Comparison of ENCODE assay signal across 10 cellular contexts in the genomic region with DNA sequence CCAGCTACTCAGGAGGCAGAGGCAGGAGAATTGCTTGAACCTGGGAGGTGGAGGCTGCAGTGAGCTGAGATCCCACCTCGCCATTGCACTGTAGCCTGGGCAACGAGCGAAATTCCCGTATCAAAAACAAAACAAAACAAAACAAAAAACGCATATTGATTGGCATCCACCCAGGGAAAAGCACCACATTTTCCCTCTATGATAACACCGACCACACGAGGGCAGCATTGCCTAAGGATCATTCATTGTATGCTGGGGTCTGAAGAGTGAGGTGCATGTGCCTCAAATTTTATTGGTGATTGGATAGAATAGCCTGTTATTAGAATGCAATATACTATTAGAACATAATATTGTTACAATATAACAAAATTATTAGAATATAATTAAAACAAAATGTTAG.
A peak's percentile ranks its signal among the peaks of the same experiment; 100 is the strongest.
DNase-seq lines count a peak whose midpoint lies in the region; ATAC-seq, FAIRE-seq and TF ChIP-seq lines count a peak whose summit lies in the region.
"Had no signal": no experiment of that assay in that cellular context is flagged by ENCODE, and none has a peak within 500 bp of the region (broad histone marks: within the 10 kb centered on the region; RNA-seq: fewer than 3 reads in every experiment).

No MANE protein-coding gene starts in this region.

- POLR2A ChIA-PET in AG04450 (lab: Yijun Ruan, JAX) (no interaction called here), HepG2 (lab: Yijun Ruan, JAX) (no interaction called here)
- POLR2A ChIA-PET in activated CD8-positive, alpha-beta T cell treated with anti-CD3 and anti-CD28 coated beads for 36 hours (lab: Charles Lee) = no interaction called here

- no peak for FAIRE-seq in H54 (lab: Jason Lieb, UNC)
- FAIRE-seq in HepG2 (lab: Jason Lieb, UNC) = peak; percentile 66

- WGBS in HepG2 (ENCODE audit: low lambda C conversion rate) = 15% methylated on average over 7 of the region's 7 CpGs

- no TSS peak for BruUV-seq in HepG2 (replicated peaks; lab: Mats Ljungman, UMichigan)

- H3K4me1 Mint-ChIP-seq in activated CD8-positive, alpha-beta T cell treated with anti-CD3 and anti-CD28 coated beads for 36 hours (ENCODE audit: low read depth) = peaks cover 29% of the 10 kb centered on the region
- H3K4me1 Mint-ChIP-seq: brain had no signal

- in situ Hi-C loops in HepG2 (cut with HindIII; ENCODE audit: extremely low pct_ligation_motif_present, low pct_unique_long_range_greater_than_20kb) = loop anchor here (10.0 kb wide), 1 partner anchor 130 kb away; no protein-coding TSS in a partner anchor

- H3K4me1 ChIP-seq in HepG2 (ENCODE audit: insufficient read depth, low read length) (no peaks in the 10 kb centered on the region), vagina (no peaks in the 10 kb centered on the region)

- H3K36me3 Mint-ChIP-seq in activated CD8-positive, alpha-beta T cell treated with anti-CD3 and anti-CD28 coated beads for 36 hours (ENCODE audit: low read depth) = peaks cover 31% of the 10 kb centered on the region
- H3K36me3 Mint-ChIP-seq: brain had no signal

- TF ChIP-seq EP300 in HepG2 (IDR thresholded peaks at IDR 0.05; ENCODE audit: low read depth in 2 of 2, low read length in 2 of 2) = no peak
- no peak for TF ChIP-seq EP300 in HepG2 (CRISPR knock-in tag; IDR thresholded peaks at IDR 0.05; ENCODE audit: borderline replicate concordance)

- DNase-seq in AG04450 (ENCODE audit: low read depth, low spot score) = peak; percentile 1
- peak; percentile 10 for DNase-seq in H54 (ENCODE audit: insufficient read length, low spot score)
- peak; percentile 64 for DNase-seq in activated CD8-positive, alpha-beta T cell treated with anti-CD3 and anti-CD28 coated beads for 36 hours
- DNase-seq in HepG2 (ENCODE audit: low spot score) = peak; percentile 20
- no peak for DNase-seq in vagina (ENCODE audit: extremely low spot score in 2 of 2)
- DNase-seq in NCI-H345 (lab: John Stamatoyannopoulos, UW) = no peak
- no peak for DNase-seq in DMS114 treated with DMSO at 0.1 percent for 48 hours (lab: John Stamatoyannopoulos, UW; ENCODE audit: unreplicated experiment)
- no peak for DNase-seq in AG08395 (ENCODE audit: low spot score)
- DNase-seq: NCI-H2029 had no signal

- H3K36me3 ChIP-seq in HepG2 (replicated peaks in 1 of 2; ENCODE audit: control insufficient read depth in 1 of 2, insufficient read depth in 2 of 2, low read length in 2 of 2) = peaks cover 3% of the 10 kb centered on the region in 2 experiments; a peak in 2 of 5 replicates
- no peaks in the 10 kb centered on the region for H3K36me3 ChIP-seq in vagina

- TF ChIP-seq POLR2A in H54 (IDR thresholded peaks at IDR 0.05; ENCODE audit: low read depth, low read length) (no peak), HepG2 (IDR thresholded peaks at IDR 0.05; ENCODE audit: insufficient read depth in 1 of 2, low read depth in 2 of 2, low read length in 2 of 2) (no peak), vagina (IDR thresholded peaks at IDR 0.05) (no peak)

- H3K9ac ChIP-seq in HepG2 (ENCODE audit: insufficient read depth, low read depth, low read length) = no peak overlapping the region

- CTCF ChIA-PET in AG04450 (lab: Charles Lee) = interaction anchor here (0.7 kb wide), 1 partner anchor 521 kb away, joined by 3 read pairs; no protein-coding TSS in a partner anchor
- CTCF ChIA-PET in activated CD8-positive, alpha-beta T cell treated with anti-CD3 and anti-CD28 coated beads for 36 hours (lab: Charles Lee) = interaction anchor here (1.4 kb wide), 1 partner anchor 23 kb away, joined by 4 read pairs; no protein-coding TSS in a partner anchor
- CTCF ChIA-PET in HepG2 (lab: Yijun Ruan, JAX; ENCODE audit: low intra/inter-chr PET ratio, low total read pairs) = interaction anchor here (0.9 to 2.7 kb wide), 2 partner anchors 34 to 128 kb away, joined by 3 to 13 read pairs; no protein-coding TSS in a partner anchor

- H3K4me3 ChIP-seq in AG04450 (ENCODE audit: low read depth, low read length) (no peak overlapping the region), HepG2 (replicated peaks in 1 of 3; ENCODE audit: insufficient read depth in 1 of 3, low read depth in 2 of 3, low read length in 3 of 3) (no peak overlapping the region), vagina (no peak overlapping the region)

- H3K9me3 ChIP-seq in AG04450 (ENCODE audit: control insufficient read depth, insufficient read depth, low read length) (no peaks in the 10 kb centered on the region), HepG2 (ENCODE audit: low read length) (no peaks in the 10 kb centered on the region), vagina (no peaks in the 10 kb centered on the region)

- no peak overlapping the region for H3K4me2 ChIP-seq in HepG2 (ENCODE audit: low read depth, low read length)

- H2AFZ ChIP-seq in HepG2 (ENCODE audit: low read length) = no peak overlapping the region

- H3K27ac ChIP-seq in AG04450 (ENCODE audit: low read depth, low read length) = no peak overlapping the region
- no peak overlapping the region for H3K27ac ChIP-seq in HepG2 (ENCODE audit: extremely low read length, insufficient read depth, low read length)
- H3K27ac ChIP-seq in vagina = no peak overlapping the region

- ATAC-seq in activated CD8-positive, alpha-beta T cell treated with anti-CD3 and anti-CD28 coated beads for 36 hours = peak; percentile 34
- ATAC-seq in HepG2 = peak; percentile 68; the same call in 2 of the 3 replicates

- H3K27me3 ChIP-seq in AG04450 (ENCODE audit: control insufficient read depth, insufficient read depth, low read length) (no peaks in the 10 kb centered on the region), HepG2 (ENCODE audit: control insufficient read depth in 1 of 2, insufficient read depth in 2 of 2, low read length in 2 of 2) (no peaks in the 10 kb centered on the region), vagina (no peaks in the 10 kb centered on the region)

- TF ChIP-seq RAD21 in HepG2 (CRISPR knock-in tag; IDR thresholded peaks at IDR 0.05) = 0 out of 2 replicates have a peak, but pooled peaks have one; percentile 13

- H4K20me1 ChIP-seq in HepG2 (ENCODE audit: insufficient read depth, low read length) = no peaks in the 10 kb centered on the region

- no peaks in the 10 kb centered on the region for H3K27me3 Mint-ChIP-seq in activated CD8-positive, alpha-beta T cell treated with anti-CD3 and anti-CD28 coated beads for 36 hours
- H3K27me3 Mint-ChIP-seq: brain had no signal

- H3K79me2 ChIP-seq in HepG2 (ENCODE audit: insufficient read depth, low read length) = no peaks in the 10 kb centered on the region

- H3K4me3 Mint-ChIP-seq in activated CD8-positive, alpha-beta T cell treated with anti-CD3 and anti-CD28 coated beads for 36 hours = no peak overlapping the region
- H3K4me3 Mint-ChIP-seq: brain had no signal

- intact Hi-C loops in activated CD8-positive, alpha-beta T cell treated with anti-CD3 and anti-CD28 coated beads for 36 hours (cut with micrococcal nuclease) = no loop called here
- intact Hi-C loops in HepG2 (cut with micrococcal nuclease; ENCODE audit: unreplicated experiment) = loop anchor here (1.0 to 10.0 kb wide), 2 partner anchors 128 to 530 kb away; no protein-coding TSS in a partner anchor
- intact Hi-C loops in vagina (cut with DNase I) = no loop called here

- no peaks in the 10 kb centered on the region for H3K9me3 Mint-ChIP-seq in activated CD8-positive, alpha-beta T cell treated with anti-CD3 and anti-CD28 coated beads for 36 hours
- H3K9me3 Mint-ChIP-seq: brain had no signal

- H3K27ac Mint-ChIP-seq in activated CD8-positive, alpha-beta T cell treated with anti-CD3 and anti-CD28 coated beads for 36 hours = peak overlapping the region; percentile 72

- peak; percentile 58 for TF ChIP-seq CTCF in AG04450 (IDR thresholded peaks at IDR 0.05; ENCODE audit: low read depth, low read length)
- peak; percentile 59 for TF ChIP-seq CTCF in activated CD8-positive, alpha-beta T cell treated with anti-CD3 and anti-CD28 coated beads for 36 hours (IDR thresholded peaks at IDR 0.05)
- TF ChIP-seq CTCF in HepG2 (CRISPR knock-in tag; IDR thresholded peaks at IDR 0.05) = peak; percentile 71
- no peak for TF ChIP-seq CTCF in vagina (IDR thresholded peaks at IDR 0.05)

TF ChIP-seq in HepG2, 621 proteins besides CTCF, POLR2A, EP300 and RAD21:
- TF ChIP-seq ESRRA (CRISPR knock-in tag; IDR thresholded peaks at IDR 0.05; ENCODE audit: low read depth) (no peak), KAT8 (CRISPR knock-in tag; IDR thresholded peaks at IDR 0.05) (no peak), STAG1 (CRISPR knock-in tag; IDR thresholded peaks at IDR 0.05) (peak; percentile 74), ZNF549 (CRISPR knock-in tag; IDR thresholded peaks at IDR 0.05) (no peak), SMC3 (IDR thresholded peaks at IDR 0.05; ENCODE audit: low read length) (peak; percentile 59; the same call in 1 of the 2 replicates)

Comparison
In these comparisons a context has a peak if more than half of its experiments do, and no peak if none do; other contexts are left out.
1. DNase-seq: peak in AG04450 (single experiment), H54 (single experiment), activated CD8-positive, alpha-beta T cell treated with anti-CD3 and anti-CD28 coated beads for 36 hours (single experiment) and HepG2 (single experiment); none in vagina (0 of 2), NCI-H345 (single experiment), DMS114 treated with DMSO at 0.1 percent for 48 hours (single experiment) and AG08395 (single experiment).
2. CTCF ChIP-seq: peak in AG04450 (single experiment), activated CD8-positive, alpha-beta T cell treated with anti-CD3 and anti-CD28 coated beads for 36 hours (single experiment) and HepG2 (single experiment); none in vagina (0 of 3).